9 cellular contexts compared by ENCODE assay signal in genomic region chr11:75565221-75565814, GRCh38. TPM values are rescaled to one million over a fixed set of nuclear protein-coding genes. Genes with fewer than 3 reads are reported as not detected.
DNase-seq lines count a peak whose midpoint lies in the region; ATAC-seq, FAIRE-seq and TF ChIP-seq lines count a peak whose summit lies in the region.
"Had no signal": no experiment of that assay in that cellular context is flagged by ENCODE, and none has a peak within 500 bp of the region (broad histone marks: within the 10 kb centered on the region; RNA-seq: fewer than 3 reads in every experiment).

No MANE protein-coding gene starts in this region.

- intact Hi-C loops in right lobe of liver (cut with DNase I) (no loop called here), upper lobe of right lung (cut with DNase I) (no loop called here), sciatic nerve (cut with DNase I) (no loop called here)

- H3K27ac ChIP-seq in right lobe of liver (peak overlapping the region in 2 of 3 donors; percentile 18 to 99), upper lobe of right lung (peak overlapping the region; percentile 99)

- no peak for FAIRE-seq in frontal cortex (lab: Jason Lieb, UNC)
- FAIRE-seq: endometrium had no signal

- H3K9me3 Mint-ChIP-seq in activated CD8-positive, alpha-beta memory T cell treated with anti-CD3 and anti-CD28 coated beads, Interleukin-2, amount 10 ng/mL, durations not matched to agents 7 days and 5 days (ENCODE audit: low read depth): no peaks in the 10 kb centered on the region

- H3K9me3 ChIP-seq in right lobe of liver (no peaks in the 10 kb centered on the region), upper lobe of right lung (no peaks in the 10 kb centered on the region)

- no peak for DNase-seq in activated CD8-positive, alpha-beta memory T cell treated with anti-CD3 and anti-CD28 coated beads, Interleukin-2, amount 10 ng/mL, durations not matched to agents 7 days and 5 days
- DNase-seq in activated CD8-positive, alpha-beta memory T cell treated with anti-CD3 and anti-CD28 coated beads, Interleukin-2, amount 50 U/mL, for 4 hours: no peak
- DNase-seq in choroid plexus epithelial cell (ENCODE audit: low read depth): peak; percentile 68
- DNase-seq in right lobe of liver: peak in 1 of 3 donors; percentile 65
- DNase-seq in upper lobe of right lung: no peak
- DNase-seq in sciatic nerve (ENCODE audit: low spot score): no peak
- DNase-seq in Kasumi-1 (lab: John Stamatoyannopoulos, UW): no peak
- no peak for DNase-seq in frontal cortex (ENCODE audit: low spot score in 2 of 2)

- H3K4me1 Mint-ChIP-seq in activated CD8-positive, alpha-beta memory T cell treated with anti-CD3 and anti-CD28 coated beads, Interleukin-2, amount 10 ng/mL, durations not matched to agents 7 days and 5 days: peaks cover 39% of the 10 kb centered on the region

- no peak for ATAC-seq in activated CD8-positive, alpha-beta memory T cell treated with anti-CD3 and anti-CD28 coated beads, Interleukin-2, amount 10 ng/mL, durations not matched to agents 7 days and 5 days
- ATAC-seq in right lobe of liver: peak in 2 of 4 donors; percentile 15 to 50
- no peak for ATAC-seq in upper lobe of right lung
- no peak for ATAC-seq in sciatic nerve

- TF ChIP-seq POLR2A in right lobe of liver (IDR thresholded peaks at IDR 0.05): no peak

- WGBS in right lobe of liver (ENCODE audit: insufficient coverage, low coverage, low lambda C conversion rate, missing lambda C conversion rate): no CpG with 5 or more reads among the region's 5 CpGs

- H3K27ac Mint-ChIP-seq in activated CD8-positive, alpha-beta memory T cell treated with anti-CD3 and anti-CD28 coated beads, Interleukin-2, amount 10 ng/mL, durations not matched to agents 7 days and 5 days: peak overlapping the region; percentile 19

- H3K27me3 ChIP-seq in right lobe of liver (no peaks in the 10 kb centered on the region), upper lobe of right lung (no peaks in the 10 kb centered on the region)

- H3K4me1 ChIP-seq in right lobe of liver (peaks cover 0 to 27% (median 13%) of the 10 kb centered on the region in 4 donors), upper lobe of right lung (peaks cover 62% of the 10 kb centered on the region)

- TF ChIP-seq CTCF in choroid plexus epithelial cell (conservative IDR thresholded peaks at IDR 0.05; ENCODE audit: low read depth, low read length) (no peak), right lobe of liver (IDR thresholded peaks at IDR 0.05) (no peak), upper lobe of right lung (IDR thresholded peaks at IDR 0.05) (no peak)

- H3K4me3 Mint-ChIP-seq in activated CD8-positive, alpha-beta memory T cell treated with anti-CD3 and anti-CD28 coated beads, Interleukin-2, amount 10 ng/mL, durations not matched to agents 7 days and 5 days: no peak overlapping the region

- H3K36me3 ChIP-seq in right lobe of liver: peaks cover 7 to 42% (median 23%) of the 10 kb centered on the region in 4 donors
- peaks cover 56% of the 10 kb centered on the region for H3K36me3 ChIP-seq in upper lobe of right lung

- H3K4me3 ChIP-seq in choroid plexus epithelial cell (ENCODE audit: low read depth, low read length) (peak overlapping the region; percentile 91), right lobe of liver (no peak overlapping the region), upper lobe of right lung (peak overlapping the region; percentile 99)

- H3K36me3 Mint-ChIP-seq in activated CD8-positive, alpha-beta memory T cell treated with anti-CD3 and anti-CD28 coated beads, Interleukin-2, amount 10 ng/mL, durations not matched to agents 7 days and 5 days: no peaks in the 10 kb centered on the region

- no peaks in the 10 kb centered on the region for H3K27me3 Mint-ChIP-seq in activated CD8-positive, alpha-beta memory T cell treated with anti-CD3 and anti-CD28 coated beads, Interleukin-2, amount 10 ng/mL, durations not matched to agents 7 days and 5 days

- CTCF ChIA-PET in activated CD8-positive, alpha-beta memory T cell treated with anti-CD3 and anti-CD28 coated beads, Interleukin-2, amount 10 ng/mL, durations not matched to agents 7 days and 5 days (lab: Charles Lee): interaction anchor here (0.8 to 4.1 kb wide), 5 partner anchors 11 to 34 kb away, joined by 3 to 40 read pairs (median 4); no protein-coding TSS in a partner anchor

RNA-seq across cellular contexts. Expression of gene SERPINH1, which starts 3.3 kb away (rescaled TPM):
- 10 to 100 TPM in 1 of 2 experiments, 1 to 10 TPM in 1; 8.1 to 10.6 TPM for total RNA-seq in activated CD8-positive, alpha-beta memory T cell treated with anti-CD3 and anti-CD28 coated beads, Interleukin-2, amount 10 ng/mL, durations not matched to agents 7 days and 5 days
- total RNA-seq in right lobe of liver: 10 to 100 TPM; 14.6 to 44.3 (median 33.8) TPM
- total RNA-seq in upper lobe of right lung: 152 TPM
- total RNA-seq in sciatic nerve: 121 TPM
- 20.0 TPM for total RNA-seq in frontal cortex

RNA-seq across cellular contexts. Expression of gene GDPD5, which starts 39.6 kb away (rescaled TPM):
- 10 to 100 TPM; 11.3 to 33.9 TPM for total RNA-seq in activated CD8-positive, alpha-beta memory T cell treated with anti-CD3 and anti-CD28 coated beads, Interleukin-2, amount 10 ng/mL, durations not matched to agents 7 days and 5 days
- total RNA-seq in right lobe of liver (10 to 100 TPM in 1 of 6 experiments, 1 to 10 TPM in 5; 2.0 to 10.7 (median 4.1) TPM), upper lobe of right lung (19.3 TPM), sciatic nerve (78.5 TPM), frontal cortex (12.2 TPM)

Comparison
In these comparisons a context has a peak if more than half of its experiments do, and no peak if none do; other contexts are left out.
1. H3K4me3 ChIP-seq: peak in choroid plexus epithelial cell (single experiment) and upper lobe of right lung (single experiment); none in right lobe of liver (0 of 3).